Comparison of ENCODE assay signal across 1 cellular context in the genomic region with DNA sequence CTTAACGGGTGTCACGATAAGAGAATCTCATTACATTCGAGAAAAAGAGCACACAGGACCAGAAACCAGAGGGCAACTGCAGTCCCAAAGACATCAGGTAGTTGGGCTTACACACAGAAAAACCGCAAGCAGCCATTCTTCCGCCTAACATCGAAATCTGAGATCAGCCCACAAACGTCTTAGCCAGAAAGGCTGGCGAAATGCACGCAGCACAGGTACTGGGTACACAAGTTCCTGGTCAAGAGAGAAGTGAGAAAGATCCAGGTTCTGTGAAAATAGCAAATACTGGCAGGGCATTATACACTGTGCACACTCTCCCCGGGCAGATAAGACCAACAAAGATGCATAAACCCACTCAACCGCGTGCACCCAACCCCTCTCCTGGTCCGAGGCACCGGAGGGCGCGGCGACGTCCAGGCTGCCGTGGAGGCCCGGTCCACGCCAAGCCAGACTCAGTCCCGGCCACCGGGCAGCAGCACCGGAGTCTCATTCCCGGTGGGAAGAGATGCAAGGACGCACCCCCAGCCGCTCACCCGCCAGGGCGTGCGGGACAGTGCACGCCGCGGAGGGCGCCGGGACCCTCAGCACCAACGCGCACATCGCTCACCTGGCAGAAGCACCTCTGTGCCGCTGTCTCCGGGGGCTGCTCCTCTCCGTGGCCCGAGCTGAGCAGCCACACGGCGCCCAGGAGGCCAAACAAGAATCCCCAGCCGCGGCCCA.
TF ChIP-seq lines count a peak whose summit lies in the region.

No MANE protein-coding gene starts in this region.

TF ChIP-seq in HepG2, 621 proteins besides CTCF, POLR2A, EP300 and RAD21 (continued from another document):
- TF ChIP-seq ZNF407 (CRISPR knock-in tag; IDR thresholded peaks at IDR 0.05; ENCODE audit: not compliant biosample characterization) (peak; percentile 88), SMYD3 (CRISPR knock-in tag; IDR thresholded peaks at IDR 0.05) (0 out of 2 replicates have a peak, but pooled peaks have one; percentile 8), EED (CRISPR knock-in tag; IDR thresholded peaks at IDR 0.05) (peak; percentile 79; the same call in 1 of the 2 replicates), KLF11 (CRISPR knock-in tag; IDR thresholded peaks at IDR 0.05) (no peak), ZSCAN25 (CRISPR knock-in tag; IDR thresholded peaks at IDR 0.05) (peak; percentile 17; the same call in 1 of the 2 replicates), ZNF790 (CRISPR knock-in tag; IDR thresholded peaks at IDR 0.05; ENCODE audit: borderline replicate concordance) (0 out of 2 replicates have a peak, but pooled peaks have one; percentile 47), TFDP2 (CRISPR knock-in tag; IDR thresholded peaks at IDR 0.05) (peak; percentile 11), ZNF605 (CRISPR knock-in tag; IDR thresholded peaks at IDR 0.05) (0 out of 2 replicates have a peak, but pooled peaks have one; percentile 22), ZNF891 (CRISPR knock-in tag; IDR thresholded peaks at IDR 0.05) (peak; percentile 65; the same call in 1 of the 2 replicates), ISX (CRISPR knock-in tag; conservative IDR thresholded peaks at IDR 0.05) (0 out of 2 replicates have a peak, but pooled peaks have one; percentile 18), ZNF451 (CRISPR knock-in tag; IDR thresholded peaks at IDR 0.05) (0 out of 2 replicates have a peak, but pooled peaks have one; percentile 16), AHR (CRISPR knock-in tag; IDR thresholded peaks at IDR 0.05) (0 out of 2 replicates have a peak, but pooled peaks have one; percentile 54), TBX2 (CRISPR knock-in tag; IDR thresholded peaks at IDR 0.05; ENCODE audit: borderline replicate concordance) (peak; percentile 73)
TF ChIP-seq in HepG2: peak in this region for 111.
